ENCODE assay signal across 12 cellular contexts in genomic region chr10:29502351-29502750, GRCh38.
"Had no signal": no experiment of that assay in that cellular context is flagged by ENCODE, and none has a peak within 500 bp of the region (broad histone marks: within the 10 kb centered on the region; RNA-seq: fewer than 3 reads in every experiment).

No MANE protein-coding gene starts in this region.

- H3K4me3 Mint-ChIP-seq: activated T-cell treated with anti-CD3 and anti-CD28 coated beads, Interleukin-2, amount 50 U/mL, for 24 hours; naive thymus-derived CD4-positive, alpha-beta T cell; stimulated activated effector memory CD8-positive, alpha-beta T cell treated with anti-CD3 and anti-CD28 coated beads, Interleukin-12 subunit alpha, Interleukin-12 subunit beta, amount 100 ng/mL, for 72 hours had no signal

- H3K27ac Mint-ChIP-seq: activated naive CD4-positive, alpha-beta T cell treated with anti-CD3 and anti-CD28 coated beads, Interleukin-2, amount 50 U/mL, for 72 hours; activated T-cell treated with anti-CD3 and anti-CD28 coated beads, Interleukin-2, amount 50 U/mL, for 24 hours; stimulated activated effector memory CD8-positive, alpha-beta T cell treated with anti-CD3 and anti-CD28 coated beads, Interleukin-12 subunit alpha, Interleukin-12 subunit beta, amount 100 ng/mL, for 72 hours had no signal

- ATAC-seq: activated naive CD4-positive, alpha-beta T cell treated with anti-CD3 and anti-CD28 coated beads, Interleukin-2, amount 50 U/mL, for 72 hours; naive thymus-derived CD4-positive, alpha-beta T cell; stimulated activated effector memory CD8-positive, alpha-beta T cell treated with anti-CD3 and anti-CD28 coated beads, Interleukin-12 subunit alpha, Interleukin-12 subunit beta, amount 100 ng/mL, for 72 hours had no signal

- H3K4me1 Mint-ChIP-seq: stimulated activated effector memory CD8-positive, alpha-beta T cell treated with anti-CD3 and anti-CD28 coated beads, Interleukin-12 subunit alpha, Interleukin-12 subunit beta, amount 100 ng/mL, for 72 hours had no signal

- H3K27me3 ChIP-seq: thyroid gland had no signal

- H3K36me3 Mint-ChIP-seq: activated naive CD4-positive, alpha-beta T cell treated with anti-CD3 and anti-CD28 coated beads, Interleukin-2, amount 50 U/mL, for 72 hours; stimulated activated effector memory CD8-positive, alpha-beta T cell treated with anti-CD3 and anti-CD28 coated beads, Interleukin-12 subunit alpha, Interleukin-12 subunit beta, amount 100 ng/mL, for 72 hours had no signal

- H3K4me3 ChIP-seq: thyroid gland had no signal

- DNase-seq: activated CD4-positive, alpha-beta T cell treated with anti-CD3 and anti-CD28 coated beads, Interleukin-2, amount 50 U/mL, for 4 hours; activated effector memory CD4-positive, alpha-beta T cell treated with anti-CD3 and anti-CD28 coated beads, Interleukin-2, amount 50 U/mL, for 16 hours; activated T-cell treated with anti-CD3 and anti-CD28 coated beads, Interleukin-2, amount 50 U/mL, for 24 hours; amygdala; hippocampal formation; kidney glomerular epithelial cell; midbrain; naive thymus-derived CD4-positive, alpha-beta T cell; right cardiac atrium; thyroid gland had no signal

- H3K27ac ChIP-seq: thyroid gland had no signal

- H3K27me3 Mint-ChIP-seq: activated T-cell treated with anti-CD3 and anti-CD28 coated beads, Interleukin-2, amount 50 U/mL, for 24 hours; naive thymus-derived CD4-positive, alpha-beta T cell had no signal

- H3K4me1 ChIP-seq: thyroid gland had no signal

- H3K9me3 Mint-ChIP-seq: activated naive CD4-positive, alpha-beta T cell treated with anti-CD3 and anti-CD28 coated beads, Interleukin-2, amount 50 U/mL, for 72 hours; activated T-cell treated with anti-CD3 and anti-CD28 coated beads, Interleukin-2, amount 50 U/mL, for 24 hours; naive thymus-derived CD4-positive, alpha-beta T cell; stimulated activated effector memory CD8-positive, alpha-beta T cell treated with anti-CD3 and anti-CD28 coated beads, Interleukin-12 subunit alpha, Interleukin-12 subunit beta, amount 100 ng/mL, for 72 hours had no signal

- H3K9me3 ChIP-seq: thyroid gland had no signal
